ENCODE assay signal across 24 cellular contexts in genomic region chr5:163305655-163306054, GRCh38.
DNase-seq lines count a peak whose midpoint lies in the region; ATAC-seq and TF ChIP-seq lines count a peak whose summit lies in the region.
"Had no signal": no experiment of that assay in that cellular context is flagged by ENCODE, and none has a peak within 500 bp of the region (broad histone marks: within the 10 kb centered on the region; RNA-seq: fewer than 3 reads in every experiment).

No MANE protein-coding gene starts in this region.

- H3F3A ChIP-seq in neural cell (ENCODE audit: insufficient read depth, low read length, poor library complexity, severe bottlenecking), result peaks cover 3% of the 10 kb centered on the region

- H3K27ac ChIP-seq in neural cell (ENCODE audit: low read length), result peak overlapping the region; percentile 61
- H3K27ac ChIP-seq: 22Rv1; A549; BLaER1; BLaER1 treated with 17β-estradiol and CSF1 and Interleukin-3, amounts not matched to agents 10 nM and 100 nM; C4-2B had no signal

- ATAC-seq in GM18498 (IDR thresholded peaks at IDR 0.05; ENCODE audit: unreplicated experiment) (no peak), GM19397 (IDR thresholded peaks at IDR 0.05; ENCODE audit: unreplicated experiment) (no peak)
- ATAC-seq: CD8-positive, alpha-beta T cell had no signal

- peak overlapping the region; percentile 2 for H3K4me3 ChIP-seq in neural cell (ENCODE audit: low read length)
- H3K4me3 ChIP-seq: A549; BLaER1; BLaER1 treated with 17β-estradiol and CSF1 and Interleukin-3, amounts not matched to agents 10 nM and 100 nM had no signal

- no peaks in the 10 kb centered on the region for H3K79me2 ChIP-seq in neural cell (replicated peaks; ENCODE audit: insufficient read depth, low read length)

- H3K4me2 ChIP-seq in neural cell (ENCODE audit: low read length), result no peak overlapping the region
- H3K4me2 ChIP-seq: A549; BLaER1; BLaER1 treated with 17β-estradiol and CSF1 and Interleukin-3, amounts not matched to agents 10 nM and 100 nM had no signal

- no peaks in the 10 kb centered on the region for H4K20me1 ChIP-seq in neural cell (ENCODE audit: insufficient read depth)
- H4K20me1 ChIP-seq: BLaER1; BLaER1 treated with 17β-estradiol and CSF1 and Interleukin-3, amounts not matched to agents 10 nM and 100 nM had no signal

- peak; percentile 72 for TF ChIP-seq EP300 in neural cell (conservative IDR thresholded peaks at IDR 0.05; ENCODE audit: poor library complexity, severe bottlenecking)

- TF ChIP-seq CTCF in neural cell (IDR thresholded peaks at IDR 0.05; ENCODE audit: poor library complexity, severe bottlenecking), result no peak

- H3K9ac ChIP-seq in neural cell (ENCODE audit: low read length), result no peak overlapping the region
- H3K9ac ChIP-seq: BLaER1; BLaER1 treated with 17β-estradiol and CSF1 and Interleukin-3, amounts not matched to agents 10 nM and 100 nM had no signal

- no peaks in the 10 kb centered on the region for H3K27me3 ChIP-seq in neural cell (ENCODE audit: insufficient read depth, low read depth, low read length)
- H3K27me3 ChIP-seq: BE2C; BLaER1; BLaER1 treated with 17β-estradiol and CSF1 and Interleukin-3, amounts not matched to agents 10 nM and 100 nM had no signal

- H3K9me3 ChIP-seq in neural cell (ENCODE audit: low read length), result no peaks in the 10 kb centered on the region
- H3K9me3 ChIP-seq: A549, BE2C, BLaER1, Caco-2 had no signal

- no peaks in the 10 kb centered on the region for H3K36me3 ChIP-seq in neural cell (ENCODE audit: insufficient read depth, low read length)
- H3K36me3 ChIP-seq: BE2C; BLaER1; BLaER1 treated with 17β-estradiol and CSF1 and Interleukin-3, amounts not matched to agents 10 nM and 100 nM had no signal

- DNase-seq in putamen (ENCODE audit: low spot score), result peak; percentile 63
- DNase-seq: 8988T; BE2C; C1 segment of cervical spinal cord; Calu3; CD4-positive, alpha-beta memory T cell; CD4-positive, alpha-beta T cell; CD8-positive, alpha-beta memory T cell; CD8-positive, alpha-beta T cell; COR-L47; DMS 273 treated with DMSO at 0.1 percent for 48 hours; DMS153; DMS79; DMS79 treated with DMSO at 0.1 percent for 48 hours; DND-41 had no signal

- TF ChIP-seq RAD21 in neural cell (conservative IDR thresholded peaks at IDR 0.05), result no peak

- no peaks in the 10 kb centered on the region for H3K9me2 ChIP-seq in neural cell (ENCODE audit: insufficient read depth, low read length)

- no peak overlapping the region for H2AFZ ChIP-seq in neural cell (ENCODE audit: low read depth, low read length)

TF ChIP-seq in neural cell, 6 proteins besides CTCF, POLR2A, EP300 and RAD21:
- no peak for TF ChIP-seq REST (IDR thresholded peaks at IDR 0.05; ENCODE audit: borderline replicate concordance)
- TF ChIP-seq POLR2AphosphoS5 (IDR thresholded peaks at IDR 0.05), result peak; percentile 19
- TF ChIP-seq SMC3 (conservative IDR thresholded peaks at IDR 0.05; ENCODE audit: poor library complexity), result no peak
TF ChIP-seq in neural cell: peak in this region for 1.
